In genomic region chr14:20489093-20489994, GRCh38 we compare ENCODE assay signal across 10 cellular contexts. TPM values are rescaled to one million over a fixed set of nuclear protein-coding genes. Genes with fewer than 3 reads are reported as not detected.
A peak's percentile ranks its signal among the peaks of the same experiment; 100 is the strongest.
DNase-seq lines count a peak whose midpoint lies in the region; ATAC-seq and TF ChIP-seq lines count a peak whose summit lies in the region.
"Had no signal": no experiment of that assay in that cellular context is flagged by ENCODE, and none has a peak within 500 bp of the region (broad histone marks: within the 10 kb centered on the region; RNA-seq: fewer than 3 reads in every experiment).

No MANE protein-coding gene starts in this region.

- H3K27me3 Mint-ChIP-seq in activated CD4-positive, alpha-beta memory T cell treated with anti-CD3 and anti-CD28 coated beads, Interleukin-2, amount 10 ng/mL, durations not matched to agents 7 days and 5 days, result no peaks in the 10 kb centered on the region
- peaks cover 23% of the 10 kb centered on the region for H3K27me3 Mint-ChIP-seq in neural crest cell (ENCODE audit: low read depth)

- CTCF ChIA-PET in activated CD4-positive, alpha-beta memory T cell treated with anti-CD3 and anti-CD28 coated beads, Interleukin-2, amount 10 ng/mL, durations not matched to agents 7 days and 5 days (lab: Charles Lee), result interaction anchor here (0.8 to 1.4 kb wide), 7 partner anchors 7 to 124 kb away, joined by 3 to 5 read pairs (median 3); partner anchors contain the start of genes APEX1 and PIP4P1

- H3K27ac Mint-ChIP-seq in activated CD4-positive, alpha-beta memory T cell treated with anti-CD3 and anti-CD28 coated beads, Interleukin-2, amount 10 ng/mL, durations not matched to agents 7 days and 5 days, result peak overlapping the region; percentile 86
- peak overlapping the region; percentile 24 for H3K27ac Mint-ChIP-seq in neural crest cell (ENCODE audit: unreplicated experiment)

- DNase-seq in DMS79 treated with DMSO at 0.1 percent for 48 hours (lab: John Stamatoyannopoulos, UW), result peak; percentile 15
- no peak for DNase-seq in DMS79 (lab: John Stamatoyannopoulos, UW)
- peak; percentile 41 for DNase-seq in activated CD4-positive, alpha-beta memory T cell treated with anti-CD3 and anti-CD28 coated beads, Interleukin-2, amount 10 ng/mL, durations not matched to agents 7 days and 5 days
- no peak for DNase-seq in neural crest cell (ENCODE audit: low read depth, low spot score)
- no peak for DNase-seq in NCI-H2196 (lab: John Stamatoyannopoulos, UW; ENCODE audit: unreplicated experiment)
- DNase-seq in NCI-H2227 (lab: John Stamatoyannopoulos, UW; ENCODE audit: unreplicated experiment), result no peak
- no peak for DNase-seq in NCI-H774 (lab: John Stamatoyannopoulos, UW)
- DNase-seq: MM.1S had no signal

- no peaks in the 10 kb centered on the region for H3K36me3 Mint-ChIP-seq in activated CD4-positive, alpha-beta memory T cell treated with anti-CD3 and anti-CD28 coated beads, Interleukin-2, amount 10 ng/mL, durations not matched to agents 7 days and 5 days (ENCODE audit: low read depth)
- no peaks in the 10 kb centered on the region for H3K36me3 Mint-ChIP-seq in neural crest cell (ENCODE audit: low read depth)

- peaks cover 67% of the 10 kb centered on the region for H3K4me1 Mint-ChIP-seq in activated CD4-positive, alpha-beta memory T cell treated with anti-CD3 and anti-CD28 coated beads, Interleukin-2, amount 10 ng/mL, durations not matched to agents 7 days and 5 days
- no peaks in the 10 kb centered on the region for H3K4me1 Mint-ChIP-seq in neural crest cell

- H3K9me3 Mint-ChIP-seq in activated CD4-positive, alpha-beta memory T cell treated with anti-CD3 and anti-CD28 coated beads, Interleukin-2, amount 10 ng/mL, durations not matched to agents 7 days and 5 days, result no peaks in the 10 kb centered on the region
- H3K9me3 Mint-ChIP-seq in neural crest cell, result no peaks in the 10 kb centered on the region

- peak overlapping the region; percentile 29 for H3K4me3 Mint-ChIP-seq in activated CD4-positive, alpha-beta memory T cell treated with anti-CD3 and anti-CD28 coated beads, Interleukin-2, amount 10 ng/mL, durations not matched to agents 7 days and 5 days
- H3K4me3 Mint-ChIP-seq in neural crest cell, result no peak overlapping the region

- POLR2A ChIA-PET in activated CD4-positive, alpha-beta memory T cell treated with anti-CD3 and anti-CD28 coated beads, Interleukin-2, amount 10 ng/mL, durations not matched to agents 7 days and 5 days (lab: Charles Lee), result interaction anchor here (1.2 to 5.8 kb wide), 10 partner anchors 11 to 192 kb away, joined by 3 to 66 read pairs (median 10); partner anchors contain the start of genes APEX1, OSGEP, PIP4P1 and PNP

- ATAC-seq in HG02884 (IDR thresholded peaks at IDR 0.05; ENCODE audit: unreplicated experiment), result peak; percentile 42

- no peak for TF ChIP-seq CTCF in neural crest cell (conservative IDR thresholded peaks at IDR 0.05)

RNA-seq across cellular contexts. Expression of gene RNASE10, which starts 16.0 kb away (rescaled TPM):
- under 1 TPM in 1 of 2 experiments, not detected in 1; 0.50 TPM for total RNA-seq in activated CD4-positive, alpha-beta memory T cell treated with anti-CD3 and anti-CD28 coated beads, Interleukin-2, amount 10 ng/mL, durations not matched to agents 7 days and 5 days
- 0.52 and 1.2 TPM in 2 replicates for total RNA-seq in neural crest cell
- total RNA-seq: cardiac muscle cell had no signal

RNA-seq across cellular contexts. Expression of gene PNP, which starts 20.1 kb away (rescaled TPM):
- 100 to 1,000 TPM; 207 to 210 TPM for total RNA-seq in activated CD4-positive, alpha-beta memory T cell treated with anti-CD3 and anti-CD28 coated beads, Interleukin-2, amount 10 ng/mL, durations not matched to agents 7 days and 5 days
- 35.1 and 40.8 TPM in 2 replicates for total RNA-seq in neural crest cell

RNA-seq across cellular contexts. Expression of gene PIP4P1, which starts 28.1 kb away (rescaled TPM):
- 10 to 100 TPM; 39.5 to 42.9 TPM for total RNA-seq in activated CD4-positive, alpha-beta memory T cell treated with anti-CD3 and anti-CD28 coated beads, Interleukin-2, amount 10 ng/mL, durations not matched to agents 7 days and 5 days
- 36.0 and 40.8 TPM in 2 replicates for total RNA-seq in neural crest cell

RNA-seq across cellular contexts. Expression of gene APEX1, which starts 34.3 kb away (rescaled TPM):
- total RNA-seq in activated CD4-positive, alpha-beta memory T cell treated with anti-CD3 and anti-CD28 coated beads, Interleukin-2, amount 10 ng/mL, durations not matched to agents 7 days and 5 days, result 100 to 1,000 TPM in 1 of 2 experiments, 10 to 100 TPM in 1; 91.9 to 103 TPM
- total RNA-seq in neural crest cell, result 433 and 437 TPM in 2 replicates

RNA-seq across cellular contexts. Expression of gene OSGEP, which starts 34.7 kb away (rescaled TPM):
- total RNA-seq in activated CD4-positive, alpha-beta memory T cell treated with anti-CD3 and anti-CD28 coated beads, Interleukin-2, amount 10 ng/mL, durations not matched to agents 7 days and 5 days, result 10 to 100 TPM; 35.8 to 40.3 TPM
- 67.3 and 68.1 TPM in 2 replicates for total RNA-seq in neural crest cell

Comparison
In these comparisons a context has a peak if more than half of its experiments do, and no peak if none do; other contexts are left out.
1. DNase-seq: peak in DMS79 treated with DMSO at 0.1 percent for 48 hours (single experiment) and activated CD4-positive, alpha-beta memory T cell treated with anti-CD3 and anti-CD28 coated beads, Interleukin-2, amount 10 ng/mL, durations not matched to agents 7 days and 5 days (single experiment); none in DMS79 (single experiment), neural crest cell (single experiment), NCI-H2196 (single experiment), NCI-H2227 (single experiment) and NCI-H774 (single experiment).